15 cellular contexts compared by ENCODE assay signal in the genomic region with DNA sequence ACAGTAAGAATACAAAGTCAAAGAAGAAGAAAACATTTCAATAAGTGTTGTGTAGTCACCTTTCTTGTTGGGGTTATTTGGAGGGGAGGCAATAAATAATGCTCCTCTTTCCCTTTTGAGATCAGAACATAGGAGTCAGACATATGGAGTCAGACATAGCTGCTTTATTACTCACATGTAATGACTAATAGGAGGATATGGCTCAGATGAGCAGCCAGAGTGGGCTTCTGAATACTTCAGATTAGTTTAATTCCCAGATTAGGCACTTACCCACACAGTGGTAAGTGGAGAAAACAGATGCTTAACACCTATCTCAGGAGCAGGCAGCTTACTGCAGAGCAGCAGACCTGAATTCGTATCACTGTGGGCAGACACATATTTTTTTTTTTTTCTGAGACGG. TPM values are rescaled to one million over a fixed set of nuclear protein-coding genes. Genes with fewer than 3 reads are reported as not detected.
DNase-seq lines count a peak whose midpoint lies in the region; ATAC-seq and TF ChIP-seq lines count a peak whose summit lies in the region.
"Had no signal": no experiment of that assay in that cellular context is flagged by ENCODE, and none has a peak within 500 bp of the region (broad histone marks: within the 10 kb centered on the region; RNA-seq: fewer than 3 reads in every experiment).

No MANE protein-coding gene starts in this region.

- TF ChIP-seq CTCF in MCF 10A (IDR thresholded peaks at IDR 0.05; ENCODE audit: unreplicated experiment) (no peak), breast epithelium (IDR thresholded peaks at IDR 0.05) (no peak), fibroblast of the aortic adventitia (IDR thresholded peaks at IDR 0.05; ENCODE audit: insufficient read depth, low read length) (no peak), heart right ventricle (IDR thresholded peaks at IDR 0.05) (no peak)

- CTCF ChIA-PET in MCF 10A (lab: Yijun Ruan, JAX): no interaction called here

- H3K9me3 ChIP-seq in breast epithelium: no peaks in the 10 kb centered on the region
- H3K9me3 ChIP-seq in effector memory CD4-positive, alpha-beta T cell (ENCODE audit: control insufficient read depth, low read length): no peaks in the 10 kb centered on the region
- no peaks in the 10 kb centered on the region for H3K9me3 ChIP-seq in heart right ventricle

- H3K27me3 ChIP-seq in breast epithelium (no peaks in the 10 kb centered on the region), heart right ventricle (peaks cover 0 to 9% (median 0%) of the 10 kb centered on the region in 7 donors)
- no peaks in the 10 kb centered on the region for H3K27me3 ChIP-seq in effector memory CD4-positive, alpha-beta T cell (replicated peaks; ENCODE audit: control insufficient read depth, insufficient read depth, low read length, poor library complexity, severe bottlenecking)

- peak; percentile 30 for DNase-seq in MCF 10A (ENCODE audit: unreplicated experiment)
- no peak for DNase-seq in breast epithelium (ENCODE audit: low spot score in 2 of 2)
- peak; percentile 67 for DNase-seq in fibroblast of the aortic adventitia (ENCODE audit: low read depth)
- DNase-seq in effector memory CD4-positive, alpha-beta T cell: no peak
- no peak for DNase-seq in heart right ventricle
- DNase-seq: effector CD4-positive, alpha-beta T cell; NCI-H1417 treated with DMSO at 0.1 percent for 48 hours; NK-92 treated with Interleukin-12 subunit alpha and Interleukin-12 subunit beta, amount 100 ng/mL, for 24 hours; T-cell had no signal

- H3K4me1 ChIP-seq in breast epithelium: no peaks in the 10 kb centered on the region
- H3K4me1 ChIP-seq in effector memory CD4-positive, alpha-beta T cell (ENCODE audit: control insufficient read depth, insufficient read depth, low read length, poor library complexity, severe bottlenecking): no peaks in the 10 kb centered on the region
- no peaks in the 10 kb centered on the region for H3K4me1 ChIP-seq in heart right ventricle

- H3K27me3 Mint-ChIP-seq in MCF 10A (ENCODE audit: insufficient read depth, unreplicated experiment): no peaks in the 10 kb centered on the region

- no peak overlapping the region for H3K27ac Mint-ChIP-seq in MCF 10A (ENCODE audit: low read depth, unreplicated experiment)
- H3K27ac Mint-ChIP-seq: progenitor cell of endocrine pancreas, T-cell had no signal

- no peak overlapping the region for H3K4me3 Mint-ChIP-seq in MCF 10A (ENCODE audit: unreplicated experiment)
- H3K4me3 Mint-ChIP-seq: T-cell had no signal

- intact Hi-C loops in MCF 10A (cut with micrococcal nuclease) (no loop called here), breast epithelium (cut with DNase I; ENCODE audit: low total_unique reads) (no loop called here), heart right ventricle (cut with DNase I) (loop anchor here in 2 of 10 donors (10.0 kb wide), 2 partner anchors 76 to 86 kb away; no protein-coding TSS in a partner anchor)

- POLR2A ChIA-PET in MCF 10A (lab: Yijun Ruan, JAX): no interaction called here

- no TSS peak for BruUV-seq in MCF 10A (replicated peaks; lab: Mats Ljungman, UMichigan)

- peaks cover 15% of the 10 kb centered on the region for H3K4me1 Mint-ChIP-seq in MCF 10A (ENCODE audit: insufficient read depth, unreplicated experiment)
- H3K4me1 Mint-ChIP-seq: T-cell had no signal

- H3K36me3 ChIP-seq in breast epithelium (no peaks in the 10 kb centered on the region), heart right ventricle (no peaks in the 10 kb centered on the region)
- H3K36me3 ChIP-seq in effector memory CD4-positive, alpha-beta T cell (ENCODE audit: control insufficient read depth, insufficient read depth, low read length): no peaks in the 10 kb centered on the region

- H3K27ac ChIP-seq in breast epithelium (no peak overlapping the region), heart right ventricle (no peak overlapping the region)
- no peak overlapping the region for H3K27ac ChIP-seq in effector memory CD4-positive, alpha-beta T cell (ENCODE audit: insufficient read depth, low read length, poor library complexity, severe bottlenecking)

- ATAC-seq in SK-N-SH treated with all-trans-retinoic acid at 6 μM for 48 hours (peak; percentile 97), HG03378 (IDR thresholded peaks at IDR 0.05; ENCODE audit: unreplicated experiment) (no peak), HG02981 (IDR thresholded peaks at IDR 0.05; ENCODE audit: unreplicated experiment) (no peak), heart right ventricle (no peak)
- ATAC-seq: T-cell had no signal

- WGBS in heart right ventricle, 2 donors: 88 to 98% methylated on average over 2 of the region's 2 CpGs

- TF ChIP-seq POLR2A in breast epithelium (IDR thresholded peaks at IDR 0.05): no peak

- H3K9me3 Mint-ChIP-seq in MCF 10A (ENCODE audit: unreplicated experiment): no peaks in the 10 kb centered on the region
- H3K9me3 Mint-ChIP-seq: T-cell had no signal

- H3K4me3 ChIP-seq in breast epithelium: no peak overlapping the region
- no peak overlapping the region for H3K4me3 ChIP-seq in fibroblast of the aortic adventitia (ENCODE audit: low read depth, low read length)
- H3K4me3 ChIP-seq in effector memory CD4-positive, alpha-beta T cell (ENCODE audit: insufficient read depth, low read depth, low read length, poor library complexity, severe bottlenecking): no peak overlapping the region
- no peak overlapping the region for H3K4me3 ChIP-seq in heart right ventricle

- H3K36me3 Mint-ChIP-seq in MCF 10A (ENCODE audit: insufficient read depth, unreplicated experiment): no peaks in the 10 kb centered on the region
- H3K36me3 Mint-ChIP-seq: T-cell had no signal

TF ChIP-seq in SK-N-SH treated with all-trans-retinoic acid at 6 μM for 48 hours, 23 proteins besides CTCF, POLR2A, EP300 and RAD21:
- TF ChIP-seq ISL1 (CRISPR knock-in tag; IDR thresholded peaks at IDR 0.05): peak; percentile 49
- TF ChIP-seq, protein P1, sequence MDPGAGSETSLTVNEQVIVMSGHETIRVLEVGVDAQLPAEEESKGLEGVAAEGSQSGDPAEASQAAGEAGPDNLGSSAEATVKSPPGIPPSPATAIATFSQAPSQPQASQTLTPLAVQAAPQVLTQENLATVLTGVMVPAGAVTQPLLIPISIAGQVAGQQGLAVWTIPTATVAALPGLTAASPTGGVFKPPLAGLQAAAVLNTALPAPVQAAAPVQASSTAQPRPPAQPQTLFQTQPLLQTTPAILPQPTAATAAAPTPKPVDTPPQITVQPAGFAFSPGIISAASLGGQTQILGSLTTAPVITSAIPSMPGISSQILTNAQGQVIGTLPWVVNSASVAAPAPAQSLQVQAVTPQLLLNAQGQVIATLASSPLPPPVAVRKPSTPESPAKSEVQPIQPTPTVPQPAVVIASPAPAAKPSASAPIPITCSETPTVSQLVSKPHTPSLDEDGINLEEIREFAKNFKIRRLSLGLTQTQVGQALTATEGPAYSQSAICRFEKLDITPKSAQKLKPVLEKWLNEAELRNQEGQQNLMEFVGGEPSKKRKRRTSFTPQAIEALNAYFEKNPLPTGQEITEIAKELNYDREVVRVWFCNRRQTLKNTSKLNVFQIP (CRISPR knock-in tag; IDR thresholded peaks at IDR 0.05; ENCODE audit: borderline replicate concordance, low read depth): no peak

RNA-seq across cellular contexts. Expression of a gene that starts 31.7 kb away (rescaled TPM):
- total RNA-seq in MCF 10A (2022) (not detected in 2 replicates), breast epithelium (under 1 TPM in 1 of 3 donors, not detected in 2; 0.32 TPM), fibroblast of the aortic adventitia (ENCODE audit: low replicate concordance) (not detected in 2 replicates), heart right ventricle (1 to 10 TPM in 4 of 10 donors, under 1 TPM in 4, not detected in 2; 0.44 to 2.1 (median 1.1) TPM)
- polyA plus RNA-seq in heart right ventricle: 1 to 10 TPM; 3.1 TPM
- total RNA-seq: mucosa of gallbladder, progenitor cell of endocrine pancreas, T-cell, temporal lobe had no signal

RNA-seq across cellular contexts. Expression of a gene that starts 39.8 kb away (rescaled TPM):
- total RNA-seq in MCF 10A (2022): 19.1 and 24.7 TPM in 2 replicates
- 10 to 100 TPM; 11.0 to 23.0 (median 20.0) TPM for total RNA-seq in breast epithelium
- 28.1 and 59.1 TPM in 2 replicates for total RNA-seq in fibroblast of the aortic adventitia (ENCODE audit: low replicate concordance)
- 10 to 100 TPM; 28.7 to 83.4 (median 47.3) TPM for total RNA-seq in heart right ventricle
- 10 to 100 TPM; 23.4 to 44.3 TPM for polyA plus RNA-seq in heart right ventricle

Comparison
In these comparisons a context has a peak if more than half of its experiments do, and no peak if none do; other contexts are left out.
1. DNase-seq: peak in MCF 10A (single experiment) and fibroblast of the aortic adventitia (single experiment); none in breast epithelium (0 of 2), effector memory CD4-positive, alpha-beta T cell (0 of 3) and heart right ventricle (0 of 2).